ENCODE assay signal across 31 cellular contexts in genomic region chr3:46433841-46434240, GRCh38.
"Had no signal": no experiment of that assay in that cellular context is flagged by ENCODE, and none has a peak within 500 bp of the region (broad histone marks: within the 10 kb centered on the region; RNA-seq: fewer than 3 reads in every experiment).

No MANE protein-coding gene starts in this region.

- H3K4me1 ChIP-seq: ascending aorta had no signal

- H3K4me3 ChIP-seq: ascending aorta, cardiac muscle cell had no signal

- H3K27me3 ChIP-seq: ascending aorta, cardiac muscle cell had no signal

- H3K36me3 ChIP-seq: ascending aorta, cardiac muscle cell, WERI-Rb-1 had no signal

- H3K27ac ChIP-seq: ascending aorta, cardiac muscle cell, WERI-Rb-1 had no signal

- H3K9me3 ChIP-seq: ascending aorta had no signal

- DNase-seq: activated CD4-positive, alpha-beta memory T cell treated with anti-CD3 and anti-CD28 coated beads, Interleukin-2, amount 10 ng/mL, durations not matched to agents 7 days and 5 days; activated CD4-positive, alpha-beta T cell treated with anti-CD3 and anti-CD28 coated beads for 1 hour; activated CD4-positive, alpha-beta T cell treated with anti-CD3 and anti-CD28 coated beads for 48 hours; activated CD4-positive, CD25-positive, alpha-beta regulatory T cell; activated CD8-positive, alpha-beta memory T cell treated with anti-CD3 and anti-CD28 coated beads for 24 hours; activated CD8-positive, alpha-beta memory T cell treated with anti-CD3 and anti-CD28 coated beads, Interleukin-2, amount 10 ng/mL, durations not matched to agents 7 days and 5 days; activated CD8-positive, alpha-beta memory T cell treated with anti-CD3 and anti-CD28 coated beads, Interleukin-2, amount 50 U/mL, for 48 hours; activated effector memory CD4-positive, alpha-beta T cell treated with Interleukin-2 at 50 U/mL for 16 hours; activated naive CD4-positive, alpha-beta T cell; activated naive CD4-positive, alpha-beta T cell treated with anti-CD3 and anti-CD28 coated beads, Interleukin-2, amount 50 U/mL, for 16 hours; activated naive CD8-positive, alpha-beta T cell treated with anti-CD3 and anti-CD28 coated beads for 36 hours; activated T-cell treated with anti-CD3 and anti-CD28 coated beads, Interleukin-2, amount 50 U/mL, for 48 hours; amniotic stem cell; MM.1S; NCI-H1092; NCI-H1436 treated with DMSO at 0.1 percent for 48 hours; NCI-H1694 treated with DMSO at 0.1 percent for 48 hours; NCI-H2029; NCI-H2107; NCI-H2171; NCI-H510A; NCI-H526; NCI-H748 treated with DMSO at 0.1 percent for 48 hours; Right ventricle myocardium superior; SW 1271; T-helper 1 cell; T-helper 2 cell; T-helper 9 cell; WERI-Rb-1 had no signal
